Comparison of ENCODE assay signal across 14 cellular contexts in genomic region chr9:130872912-130873503, GRCh38. TPM values are rescaled to one million over a fixed set of nuclear protein-coding genes. Genes with fewer than 3 reads are reported as not detected.
DNase-seq lines count a peak whose midpoint lies in the region; ATAC-seq and TF ChIP-seq lines count a peak whose summit lies in the region.
"Had no signal": no experiment of that assay in that cellular context is flagged by ENCODE, and none has a peak within 500 bp of the region (broad histone marks: within the 10 kb centered on the region; RNA-seq: fewer than 3 reads in every experiment).

No MANE protein-coding gene starts in this region.

- H3K9me3 ChIP-seq in right cardiac atrium (ENCODE audit: control insufficient read depth, low read length) (no peaks in the 10 kb centered on the region), psoas muscle (no peaks in the 10 kb centered on the region), MM.1S (replicated peaks; ENCODE audit: insufficient read depth, low read length) (no peaks in the 10 kb centered on the region)
- H3K9me3 ChIP-seq: vagina had no signal

- H3K4me1 ChIP-seq in right cardiac atrium (ENCODE audit: control insufficient read depth, insufficient read depth, low read length) (peaks cover 9% of the 10 kb centered on the region), psoas muscle (peaks cover 36% of the 10 kb centered on the region), MM.1S (ENCODE audit: low read length) (no peaks in the 10 kb centered on the region)

- no peak for TF ChIP-seq CTCF in C4-2B (conservative IDR thresholded peaks at IDR 0.05)
- TF ChIP-seq CTCF in psoas muscle (IDR thresholded peaks at IDR 0.05) = no peak
- no peak for TF ChIP-seq CTCF in MM.1S (IDR thresholded peaks at IDR 0.05; ENCODE audit: low read length)

- H3K4me3 ChIP-seq in right cardiac atrium (ENCODE audit: low read length) (no peak overlapping the region), psoas muscle (no peak overlapping the region), MM.1S (ENCODE audit: low read length) (no peak overlapping the region)
- H3K4me3 ChIP-seq: vagina had no signal

- H3K9me2 ChIP-seq in MM.1S (replicated peaks; ENCODE audit: insufficient read depth, low read length) = no peaks in the 10 kb centered on the region

- H3K27me3 ChIP-seq in right cardiac atrium (ENCODE audit: control insufficient read depth, insufficient read depth) (no peaks in the 10 kb centered on the region), psoas muscle (ENCODE audit: insufficient read depth in 3 of 3, low read length in 2 of 3) (no peaks in the 10 kb centered on the region), MM.1S (replicated peaks; ENCODE audit: insufficient read depth, low read length) (no peaks in the 10 kb centered on the region)
- H3K27me3 ChIP-seq: vagina had no signal

- WGBS in right cardiac atrium = 65% methylated on average over 15 of the region's 15 CpGs
- WGBS in psoas muscle, 3 donors = 55 to 69% (median 55%) methylated on average over 15 of the region's 15 CpGs

- no peak overlapping the region for H3K4me2 ChIP-seq in MM.1S (ENCODE audit: low read depth, low read length)

- peak; percentile 79 for DNase-seq in astrocyte of the hippocampus (ENCODE audit: low read depth, low spot score)
- peak; percentile 72 to 87 (median 87) for DNase-seq in right cardiac atrium
- peak; percentile 56 to 75 for DNase-seq in psoas muscle
- DNase-seq in effector CD4-positive, alpha-beta T cell = no peak
- DNase-seq in MM.1S = no peak
- DNase-seq in NCI-H146 treated with DMSO at 0.1 percent for 48 hours (lab: John Stamatoyannopoulos, UW; ENCODE audit: unreplicated experiment) = no peak
- no peak for DNase-seq in NCI-H1417 treated with DMSO at 0.1 percent for 48 hours (lab: John Stamatoyannopoulos, UW)
- DNase-seq: DMS79 treated with DMSO at 0.1 percent for 48 hours, natural killer cell had no signal

- H2AFZ ChIP-seq in MM.1S (ENCODE audit: low read length) = no peak overlapping the region

- H3K36me3 ChIP-seq in psoas muscle (ENCODE audit: insufficient read depth in 1 of 2, low read depth in 1 of 2) (peaks cover 2 to 71% of the 10 kb centered on the region in 2 donors), MM.1S (replicated peaks; ENCODE audit: insufficient read depth, low read length) (no peaks in the 10 kb centered on the region)

- ATAC-seq in right cardiac atrium = peak; percentile 56 to 77
- peak; percentile 80 to 87 (median 84) for ATAC-seq in psoas muscle
- ATAC-seq: esophagus mucosa, natural killer cell had no signal

- no peaks in the 10 kb centered on the region for H4K20me1 ChIP-seq in MM.1S (ENCODE audit: insufficient read depth, low read length)

- H3F3A ChIP-seq in MM.1S (ENCODE audit: insufficient read depth, low read length) = no peaks in the 10 kb centered on the region

- peak overlapping the region; percentile 90 for H3K27ac ChIP-seq in C4-2B
- H3K27ac ChIP-seq in right cardiac atrium (ENCODE audit: low read length) = peak overlapping the region; percentile 73
- H3K27ac ChIP-seq in psoas muscle = no peak overlapping the region
- H3K27ac ChIP-seq in MM.1S (ENCODE audit: low read length) = no peak overlapping the region
- H3K27ac ChIP-seq: vagina had no signal

- no peaks in the 10 kb centered on the region for H3K79me2 ChIP-seq in MM.1S (ENCODE audit: low read length)

- no peak overlapping the region for H3K9ac ChIP-seq in MM.1S (ENCODE audit: low read length)

- intact Hi-C loops in right cardiac atrium (cut with DNase I) (loop anchor here in 2 of 4 donors (5.0 kb wide), 1 partner anchor 64 kb away; the partner anchor contains the start of gene FIBCD1 (in 2 of the 2)), psoas muscle (cut with DNase I) (loop anchor here in 1 of 2 donors (10.0 kb wide), 1 partner anchor 258 kb away; no protein-coding TSS in a partner anchor)

RNA-seq across cellular contexts. Expression of gene QRFP, which starts 23.6 kb away (rescaled TPM):
- total RNA-seq in right cardiac atrium (not detected), psoas muscle (not detected)
- polyA plus RNA-seq in right cardiac atrium (0.05 TPM), psoas muscle (under 1 TPM in 2 of 3 donors, not detected in 1; 0.01 to 0.03 TPM)
- total RNA-seq: esophagus mucosa, H4, HT1080, natural killer cell, vagina had no signal

RNA-seq across cellular contexts. Expression of gene ABL1, which starts 38.0 kb away (rescaled TPM):
- total RNA-seq in right cardiac atrium (10 to 100 TPM; 32.9 to 48.2 (median 41.9) TPM), psoas muscle (10 to 100 TPM; 30.6 to 41.0 (median 34.5) TPM)
- polyA plus RNA-seq in right cardiac atrium (21.7 TPM), psoas muscle (10 to 100 TPM; 15.5 to 31.2 (median 26.4) TPM)

Comparison
In these comparisons a context has a peak if more than half of its experiments do, and no peak if none do; other contexts are left out.
1. H3K27ac ChIP-seq: peak in C4-2B (single experiment) and right cardiac atrium (single experiment); none in psoas muscle (single experiment) and MM.1S (single experiment).
2. DNase-seq: peak in astrocyte of the hippocampus (single experiment), right cardiac atrium (3 of 3) and psoas muscle (2 of 2); none in effector CD4-positive, alpha-beta T cell (single experiment), MM.1S (single experiment), NCI-H146 treated with DMSO at 0.1 percent for 48 hours (single experiment) and NCI-H1417 treated with DMSO at 0.1 percent for 48 hours (single experiment).